9 cellular contexts compared by ENCODE assay signal in the genomic region with DNA sequence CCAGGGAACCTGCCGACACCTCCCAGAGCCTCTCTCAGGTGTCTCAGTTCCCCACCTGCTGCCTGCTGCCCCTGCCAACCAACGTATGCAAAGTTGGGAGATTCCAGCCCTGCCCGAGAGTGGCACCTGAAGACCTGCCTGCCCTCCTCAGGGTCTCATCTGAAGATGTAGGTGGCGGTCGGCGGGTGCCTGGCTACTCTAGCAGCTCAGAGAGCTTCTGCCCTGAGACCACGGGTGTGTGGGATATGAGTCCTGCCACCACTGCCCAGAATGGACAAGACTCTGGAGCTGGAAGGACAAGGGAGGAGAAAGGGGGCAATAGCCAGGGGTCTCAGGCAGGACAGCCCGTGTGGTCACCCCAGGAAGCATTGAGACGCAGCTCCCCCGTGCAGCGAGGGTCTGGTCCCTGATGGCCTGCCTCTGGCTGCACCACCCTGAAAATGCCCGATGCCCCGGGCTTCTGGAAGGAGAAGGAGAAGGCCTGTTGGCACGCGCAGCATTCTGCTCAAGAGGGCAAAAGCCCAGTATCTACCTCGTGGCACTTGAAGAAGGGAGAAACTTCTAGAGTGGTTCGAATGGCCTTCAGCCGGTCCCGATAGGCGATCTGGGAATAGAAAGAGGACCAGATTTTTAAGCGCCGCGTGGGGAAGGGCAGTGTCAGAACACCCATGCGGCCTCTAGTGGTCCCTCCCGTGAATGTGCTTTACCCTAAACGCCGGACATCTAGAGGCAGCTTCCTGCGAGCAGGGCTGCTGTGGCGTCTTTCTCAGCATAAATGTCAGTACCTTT.
DNase-seq lines count a peak whose midpoint lies in the region; ATAC-seq and TF ChIP-seq lines count a peak whose summit lies in the region.
"Had no signal": no experiment of that assay in that cellular context is flagged by ENCODE, and none has a peak within 500 bp of the region (broad histone marks: within the 10 kb centered on the region; RNA-seq: fewer than 3 reads in every experiment).

No MANE protein-coding gene starts in this region.

- peaks cover 54% of the 10 kb centered on the region for H3K4me1 Mint-ChIP-seq in activated naive CD8-positive, alpha-beta T cell (ENCODE audit: low read depth)
- H3K4me1 Mint-ChIP-seq in activated naive CD8-positive, alpha-beta T cell treated with anti-CD3 and anti-CD28 coated beads, Interleukin-2, amount 50 U/mL, for 24 hours, result peaks cover 50% of the 10 kb centered on the region
- H3K4me1 Mint-ChIP-seq in dendritic cell treated with granulocyte-macrophage colony-stimulating factor and Interleukin-4, amounts not matched to agents 40 ng/mL and 50 ng/mL, for 4 days (ENCODE audit: low read depth), result peaks cover 68% of the 10 kb centered on the region
- H3K4me1 Mint-ChIP-seq in memory B cell, result peaks cover 44% of the 10 kb centered on the region
- peaks cover 52% of the 10 kb centered on the region for H3K4me1 Mint-ChIP-seq in activated T-cell treated with anti-CD3 and anti-CD28 coated beads, Interleukin-2, amount 50 U/mL, for 72 hours (ENCODE audit: low read depth)

- DNase-seq in activated naive CD8-positive, alpha-beta T cell treated with anti-CD3 and anti-CD28 coated beads, Interleukin-2, amount 50 U/mL, for 24 hours, result no peak
- no peak for DNase-seq in memory B cell (ENCODE audit: low spot score in 2 of 2)
- DNase-seq in vagina (ENCODE audit: extremely low spot score in 2 of 2), result no peak
- DNase-seq in colonic mucosa, result no peak
- no peak for DNase-seq in activated T-cell treated with anti-CD3 and anti-CD28 coated beads, Interleukin-2, amount 50 U/mL, for 72 hours
- DNase-seq: NCI-H187 treated with DMSO at 0.1 percent for 48 hours had no signal

- peak in 2 of 3 experiments; percentile 14 to 25 for TF ChIP-seq CTCF in vagina (IDR thresholded peaks at IDR 0.05)
- TF ChIP-seq CTCF in colonic mucosa (IDR thresholded peaks at IDR 0.05), result no peak

- H3K9me3 Mint-ChIP-seq in activated naive CD8-positive, alpha-beta T cell (ENCODE audit: low read depth), result no peaks in the 10 kb centered on the region
- H3K9me3 Mint-ChIP-seq in activated naive CD8-positive, alpha-beta T cell treated with anti-CD3 and anti-CD28 coated beads, Interleukin-2, amount 50 U/mL, for 24 hours, result no peaks in the 10 kb centered on the region
- no peaks in the 10 kb centered on the region for H3K9me3 Mint-ChIP-seq in dendritic cell treated with granulocyte-macrophage colony-stimulating factor and Interleukin-4, amounts not matched to agents 40 ng/mL and 50 ng/mL, for 4 days
- no peaks in the 10 kb centered on the region for H3K9me3 Mint-ChIP-seq in memory B cell
- H3K9me3 Mint-ChIP-seq in activated T-cell treated with anti-CD3 and anti-CD28 coated beads, Interleukin-2, amount 50 U/mL, for 72 hours, result no peaks in the 10 kb centered on the region

- peaks cover 8% of the 10 kb centered on the region for H3K36me3 Mint-ChIP-seq in activated naive CD8-positive, alpha-beta T cell
- H3K36me3 Mint-ChIP-seq in activated naive CD8-positive, alpha-beta T cell treated with anti-CD3 and anti-CD28 coated beads, Interleukin-2, amount 50 U/mL, for 24 hours (ENCODE audit: low read depth), result peaks cover 31% of the 10 kb centered on the region
- peaks cover 70% of the 10 kb centered on the region for H3K36me3 Mint-ChIP-seq in dendritic cell treated with granulocyte-macrophage colony-stimulating factor and Interleukin-4, amounts not matched to agents 40 ng/mL and 50 ng/mL, for 4 days (ENCODE audit: low read depth)
- H3K36me3 Mint-ChIP-seq in memory B cell, result peaks cover 22% of the 10 kb centered on the region
- peaks cover 7 to 24% of the 10 kb centered on the region in 2 donors for H3K36me3 Mint-ChIP-seq in activated T-cell treated with anti-CD3 and anti-CD28 coated beads, Interleukin-2, amount 50 U/mL, for 72 hours (ENCODE audit: insufficient read depth in 2 of 2)

- no peaks in the 10 kb centered on the region for H3K27me3 Mint-ChIP-seq in activated naive CD8-positive, alpha-beta T cell
- H3K27me3 Mint-ChIP-seq in activated naive CD8-positive, alpha-beta T cell treated with anti-CD3 and anti-CD28 coated beads, Interleukin-2, amount 50 U/mL, for 24 hours, result no peaks in the 10 kb centered on the region
- H3K27me3 Mint-ChIP-seq in dendritic cell treated with granulocyte-macrophage colony-stimulating factor and Interleukin-4, amounts not matched to agents 40 ng/mL and 50 ng/mL, for 4 days, result no peaks in the 10 kb centered on the region
- no peaks in the 10 kb centered on the region for H3K27me3 Mint-ChIP-seq in memory B cell
- H3K27me3 Mint-ChIP-seq in activated T-cell treated with anti-CD3 and anti-CD28 coated beads, Interleukin-2, amount 50 U/mL, for 72 hours (ENCODE audit: low read depth), result no peaks in the 10 kb centered on the region

- H3K27ac ChIP-seq in vagina (peak overlapping the region; percentile 65), colonic mucosa (no peak overlapping the region)

- H3K27ac Mint-ChIP-seq in activated naive CD8-positive, alpha-beta T cell, result peak overlapping the region; percentile 71
- H3K27ac Mint-ChIP-seq in activated naive CD8-positive, alpha-beta T cell treated with anti-CD3 and anti-CD28 coated beads, Interleukin-2, amount 50 U/mL, for 24 hours, result no peak overlapping the region
- peak overlapping the region; percentile 1 for H3K27ac Mint-ChIP-seq in dendritic cell treated with granulocyte-macrophage colony-stimulating factor and Interleukin-4, amounts not matched to agents 40 ng/mL and 50 ng/mL, for 4 days
- peak overlapping the region; percentile 1 for H3K27ac Mint-ChIP-seq in memory B cell
- no peak overlapping the region for H3K27ac Mint-ChIP-seq in activated T-cell treated with anti-CD3 and anti-CD28 coated beads, Interleukin-2, amount 50 U/mL, for 72 hours

- peaks cover 53% of the 10 kb centered on the region for H3K4me1 ChIP-seq in vagina
- peaks cover 8% of the 10 kb centered on the region for H3K4me1 ChIP-seq in colonic mucosa

- no peaks in the 10 kb centered on the region for H3K27me3 ChIP-seq in vagina
- H3K27me3 ChIP-seq in colonic mucosa, result no peaks in the 10 kb centered on the region

- intact Hi-C loops in dendritic cell treated with granulocyte-macrophage colony-stimulating factor and Interleukin-4, amounts not matched to agents 40 ng/mL and 50 ng/mL, for 4 days (cut with micrococcal nuclease), result loop anchor here (10.0 kb wide), 1 partner anchor 307 kb away; a partner anchor contains a TSS
- intact Hi-C loops in vagina (cut with DNase I), result loop anchor here (10.0 kb wide), 1 partner anchor 97 kb away; a partner anchor contains a TSS
- intact Hi-C loops in colonic mucosa (cut with DNase I), result loop anchor here (10.0 kb wide), 1 partner anchor 97 kb away; a partner anchor contains a TSS

- peaks cover 0 to 54% of the 10 kb centered on the region in 2 donors for H3K36me3 ChIP-seq in vagina
- H3K36me3 ChIP-seq in colonic mucosa, result peaks cover 3% of the 10 kb centered on the region

- H3K9me3 ChIP-seq in vagina, result no peaks in the 10 kb centered on the region
- H3K9me3 ChIP-seq in colonic mucosa, result no peaks in the 10 kb centered on the region

- H3K4me3 Mint-ChIP-seq in activated naive CD8-positive, alpha-beta T cell, result no peak overlapping the region
- no peak overlapping the region for H3K4me3 Mint-ChIP-seq in activated naive CD8-positive, alpha-beta T cell treated with anti-CD3 and anti-CD28 coated beads, Interleukin-2, amount 50 U/mL, for 24 hours
- H3K4me3 Mint-ChIP-seq in dendritic cell treated with granulocyte-macrophage colony-stimulating factor and Interleukin-4, amounts not matched to agents 40 ng/mL and 50 ng/mL, for 4 days, result no peak overlapping the region
- no peak overlapping the region for H3K4me3 Mint-ChIP-seq in memory B cell
- H3K4me3 Mint-ChIP-seq in activated T-cell treated with anti-CD3 and anti-CD28 coated beads, Interleukin-2, amount 50 U/mL, for 72 hours, result no peak overlapping the region

- no peak overlapping the region for H3K9ac ChIP-seq in colonic mucosa (ENCODE audit: low read depth in 2 of 2, low read length in 2 of 2)

- no peak overlapping the region for H3K4me3 ChIP-seq in vagina
- H3K4me3 ChIP-seq in colonic mucosa, result no peak overlapping the region

- TF ChIP-seq POLR2A in vagina (IDR thresholded peaks at IDR 0.05), result no peak

- ATAC-seq in activated naive CD8-positive, alpha-beta T cell treated with anti-CD3 and anti-CD28 coated beads, Interleukin-2, amount 50 U/mL, for 24 hours, result no peak
- ATAC-seq in memory B cell (ENCODE audit: low read depth) (no peak), GM19023 (IDR thresholded peaks at IDR 0.05; ENCODE audit: unreplicated experiment) (no peak)
- no peak for ATAC-seq in activated T-cell treated with anti-CD3 and anti-CD28 coated beads, Interleukin-2, amount 50 U/mL, for 72 hours (replicated peaks in 1 of 2)

Comparison
In these comparisons a context has a peak if more than half of its experiments do, and no peak if none do; other contexts are left out.
1. H3K27ac Mint-ChIP-seq: peak in activated naive CD8-positive, alpha-beta T cell (single experiment), dendritic cell treated with granulocyte-macrophage colony-stimulating factor and Interleukin-4, amounts not matched to agents 40 ng/mL and 50 ng/mL, for 4 days (single experiment) and memory B cell (single experiment); none in activated naive CD8-positive, alpha-beta T cell treated with anti-CD3 and anti-CD28 coated beads, Interleukin-2, amount 50 U/mL, for 24 hours (single experiment) and activated T-cell treated with anti-CD3 and anti-CD28 coated beads, Interleukin-2, amount 50 U/mL, for 72 hours (single experiment).